ENCODE assay signal across 2 cellular contexts in the genomic region with DNA sequence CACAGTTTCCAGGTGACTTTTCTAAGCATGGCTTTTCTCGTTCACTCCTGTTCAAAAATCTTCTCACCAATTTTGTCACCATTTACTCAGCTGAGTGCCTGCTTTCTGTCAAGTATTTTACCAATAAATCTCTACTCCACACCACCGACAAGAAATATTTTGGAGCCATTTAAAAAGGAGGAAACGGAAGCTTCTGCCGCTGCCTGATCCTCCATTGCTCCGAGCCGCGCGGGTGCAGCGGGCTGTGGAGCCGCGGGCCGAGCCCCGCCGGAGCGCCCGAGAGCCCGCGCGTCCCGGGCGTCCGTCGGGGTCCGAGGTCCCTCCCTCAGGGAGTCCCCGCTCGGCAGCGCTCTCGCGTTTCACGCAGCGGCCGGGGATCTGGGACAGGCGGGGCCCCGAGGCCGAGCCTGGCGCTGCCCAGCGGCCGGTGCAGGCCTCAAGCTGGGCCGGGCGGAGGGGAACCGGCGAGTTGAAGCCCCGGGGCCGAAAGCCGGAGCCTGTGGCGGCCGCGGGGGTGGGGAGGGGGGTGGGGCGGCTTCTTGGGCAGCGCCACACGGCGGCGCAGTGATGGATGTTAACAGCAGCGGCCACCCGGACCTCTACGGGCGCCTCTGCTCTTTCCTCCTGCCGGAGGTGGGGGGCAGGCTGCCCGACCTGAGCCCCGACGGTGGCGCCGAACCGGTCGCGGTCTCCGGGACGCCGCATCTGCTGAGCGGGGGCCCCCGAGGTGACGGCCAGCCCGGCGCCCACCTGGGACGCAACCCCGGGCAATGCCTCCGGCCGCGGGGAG.
TF ChIP-seq lines count a peak whose summit lies in the region.

No MANE protein-coding gene starts in this region.

TF ChIP-seq in GM12891, 5 proteins besides CTCF, POLR2A, EP300 and RAD21:
- TF ChIP-seq POLR2AphosphoS5 (IDR thresholded peaks at IDR 0.05; ENCODE audit: low read depth, low read length), result no peak
TF ChIP-seq in GM12891: peak in this region for 0.

TF ChIP-seq in GM12878, 131 proteins besides CTCF, POLR2A, EP300 and RAD21:
- no peak for TF ChIP-seq STAT1 (conservative IDR thresholded peaks at IDR 0.05)
- no peak for TF ChIP-seq ATF7 (IDR thresholded peaks at IDR 0.05; ENCODE audit: low read depth)
- TF ChIP-seq YY1 (IDR thresholded peaks at IDR 0.05; ENCODE audit: low read depth, low read length), result 0 out of 2 replicates have a peak, but pooled peaks have one; percentile 5
- no peak for TF ChIP-seq ZBTB33 (IDR thresholded peaks at IDR 0.05)
- peak in 1 of 2 experiments; percentile 35; a peak in 1 of 3 replicates for TF ChIP-seq EGR1 (IDR thresholded peaks at IDR 0.05; ENCODE audit: borderline replicate concordance in 1 of 2, low read depth in 2 of 2, low read length in 2 of 2)
- TF ChIP-seq MEF2B (IDR thresholded peaks at IDR 0.05; ENCODE audit: partially characterized antibody, poor library complexity, severe bottlenecking), result no peak
